10 cellular contexts compared by ENCODE assay signal in genomic region chr2:86704482-86704971, GRCh38. TPM values are rescaled to one million over a fixed set of nuclear protein-coding genes. Genes with fewer than 3 reads are reported as not detected.
DNase-seq lines count a peak whose midpoint lies in the region; ATAC-seq and TF ChIP-seq lines count a peak whose summit lies in the region.
"Had no signal": no experiment of that assay in that cellular context is flagged by ENCODE, and none has a peak within 500 bp of the region (broad histone marks: within the 10 kb centered on the region; RNA-seq: fewer than 3 reads in every experiment).

No MANE protein-coding gene starts in this region.

- H3K36me3 ChIP-seq in kidney epithelial cell (ENCODE audit: control insufficient read depth, insufficient read depth, low read length) = no peaks in the 10 kb centered on the region
- no peaks in the 10 kb centered on the region for H3K36me3 ChIP-seq in uterus
- no peaks in the 10 kb centered on the region for H3K36me3 ChIP-seq in smooth muscle cell (ENCODE audit: low read depth)

- DNase-seq in SHP77 treated with DMSO at 0.1 percent for 48 hours (lab: John Stamatoyannopoulos, UW) (peak; percentile 15), SHP77 (lab: John Stamatoyannopoulos, UW) (no peak), brain pericyte (ENCODE audit: low read depth, low spot score) (peak; percentile 37), kidney epithelial cell (ENCODE audit: low read depth) (peak; percentile 63), uterus (peak; percentile 26 to 35), smooth muscle cell (lab: John Stamatoyannopoulos, UW; ENCODE audit: unreplicated experiment) (no peak)
- no peak for DNase-seq in naive thymus-derived CD8-positive, alpha-beta T cell
- DNase-seq: stimulated activated CD4-positive, alpha-beta T cell treated with anti-CD3 and anti-CD28 coated beads, Interleukin-12 subunit alpha, Interleukin-12 subunit beta, amount 100 ng/mL, for 4 hours had no signal

- intact Hi-C loops in uterus (cut with DNase I; ENCODE audit: low total_unique reads) = loop anchor here (10.0 kb wide), 1 partner anchor 80 kb away; the partner anchor contains the start of gene RNF103

- TF ChIP-seq CTCF in kidney epithelial cell (IDR thresholded peaks at IDR 0.05; ENCODE audit: insufficient read depth, low read length, poor library complexity, severe bottlenecking) = no peak
- TF ChIP-seq CTCF in uterus (IDR thresholded peaks at IDR 0.05) = no peak
- no peak for TF ChIP-seq CTCF in smooth muscle cell (IDR thresholded peaks at IDR 0.05; ENCODE audit: borderline replicate concordance, insufficient read depth, poor library complexity, severe bottlenecking)

- POLR2A ChIA-PET in naive thymus-derived CD8-positive, alpha-beta T cell (lab: Charles Lee) = no interaction called here

- no peaks in the 10 kb centered on the region for H3K79me2 ChIP-seq in smooth muscle cell (ENCODE audit: low read depth)

- H3K36me3 Mint-ChIP-seq in naive thymus-derived CD8-positive, alpha-beta T cell = peaks cover 0 to 6% (median 4%) of the 10 kb centered on the region in 3 donors

- H3K27me3 ChIP-seq in kidney epithelial cell (ENCODE audit: control insufficient read depth, insufficient read depth, low read length) (no peaks in the 10 kb centered on the region), uterus (no peaks in the 10 kb centered on the region), smooth muscle cell (ENCODE audit: low read depth) (no peaks in the 10 kb centered on the region)
- H3K27me3 ChIP-seq: BLaER1 treated with 17β-estradiol and CSF1 and Interleukin-3, amounts not matched to agents 10 nM and 100 nM had no signal

- H3F3A ChIP-seq in smooth muscle cell (ENCODE audit: low read depth) = no peaks in the 10 kb centered on the region

- H3K27ac ChIP-seq in uterus (peak overlapping the region; percentile 11 to 52), smooth muscle cell (ENCODE audit: low read depth) (no peak overlapping the region)
- H3K27ac ChIP-seq: BLaER1 treated with 17β-estradiol and CSF1 and Interleukin-3, amounts not matched to agents 10 nM and 100 nM had no signal

- no peak for TF ChIP-seq POLR2A in uterus (IDR thresholded peaks at IDR 0.05)

- H2AFZ ChIP-seq in smooth muscle cell (ENCODE audit: low read depth) = no peak overlapping the region

- no peak for ATAC-seq in HG02981 (IDR thresholded peaks at IDR 0.05; ENCODE audit: unreplicated experiment)
- ATAC-seq in naive thymus-derived CD8-positive, alpha-beta T cell = no peak

- no peak overlapping the region for H3K4me3 Mint-ChIP-seq in naive thymus-derived CD8-positive, alpha-beta T cell

- 61% methylated on average over 4 of the region's 4 CpGs for WGBS in smooth muscle cell (ENCODE audit: low lambda C conversion rate)

- H3K27ac Mint-ChIP-seq in naive thymus-derived CD8-positive, alpha-beta T cell = no peak overlapping the region

- no peaks in the 10 kb centered on the region for H3K9me3 ChIP-seq in uterus
- H3K9me3 ChIP-seq in smooth muscle cell (replicated peaks; ENCODE audit: low read depth) = no peaks in the 10 kb centered on the region

- no peak overlapping the region for H3K4me3 ChIP-seq in kidney epithelial cell (ENCODE audit: low read depth, low read length)
- no peak overlapping the region for H3K4me3 ChIP-seq in uterus
- H3K4me3 ChIP-seq in smooth muscle cell = no peak overlapping the region
- H3K4me3 ChIP-seq: BLaER1 treated with 17β-estradiol and CSF1 and Interleukin-3, amounts not matched to agents 10 nM and 100 nM had no signal

- no peak overlapping the region for H3K9ac ChIP-seq in smooth muscle cell (ENCODE audit: low read depth)
- H3K9ac ChIP-seq: BLaER1 treated with 17β-estradiol and CSF1 and Interleukin-3, amounts not matched to agents 10 nM and 100 nM had no signal

- H3K4me1 Mint-ChIP-seq in naive thymus-derived CD8-positive, alpha-beta T cell = no peaks in the 10 kb centered on the region

- no peak overlapping the region for H3K4me2 ChIP-seq in smooth muscle cell

- H4K20me1 ChIP-seq in smooth muscle cell (ENCODE audit: low read depth) = no peaks in the 10 kb centered on the region
- H4K20me1 ChIP-seq: BLaER1 treated with 17β-estradiol and CSF1 and Interleukin-3, amounts not matched to agents 10 nM and 100 nM had no signal

- H3K9me3 Mint-ChIP-seq in naive thymus-derived CD8-positive, alpha-beta T cell = peaks cover 2 to 17% (median 9%) of the 10 kb centered on the region in 9 donors

- H3K4me1 ChIP-seq in uterus (peaks cover 0 to 4% of the 10 kb centered on the region in 2 donors), smooth muscle cell (ENCODE audit: low read depth) (no peaks in the 10 kb centered on the region)

- H3K27me3 Mint-ChIP-seq in naive thymus-derived CD8-positive, alpha-beta T cell = no peaks in the 10 kb centered on the region

RNA-seq across cellular contexts. Expression of gene RMND5A, which starts 15.6 kb away (rescaled TPM):
- total RNA-seq in kidney epithelial cell = 24.5 and 26.6 TPM in 2 replicates
- 10 to 100 TPM; 33.6 to 71.5 (median 38.0) TPM for total RNA-seq in uterus
- 21.8 and 26.8 TPM in 2 replicates for total RNA-seq in smooth muscle cell
- polyA plus RNA-seq in smooth muscle cell = 6.0 and 6.9 TPM in 2 replicates
- 10 to 100 TPM; 40.7 to 46.6 TPM for total RNA-seq in naive thymus-derived CD8-positive, alpha-beta T cell
- polyA plus RNA-seq in naive thymus-derived CD8-positive, alpha-beta T cell = 10 to 100 TPM; 16.4 to 22.2 (median 21.6) TPM

Comparison
In these comparisons a context has a peak if more than half of its experiments do, and no peak if none do; other contexts are left out.
1. DNase-seq: peak in SHP77 treated with DMSO at 0.1 percent for 48 hours (single experiment), brain pericyte (single experiment), kidney epithelial cell (single experiment) and uterus (2 of 2); none in SHP77 (0 of 2), smooth muscle cell (single experiment) and naive thymus-derived CD8-positive, alpha-beta T cell (0 of 10).